2 cellular contexts compared by ENCODE assay signal in the genomic region with DNA sequence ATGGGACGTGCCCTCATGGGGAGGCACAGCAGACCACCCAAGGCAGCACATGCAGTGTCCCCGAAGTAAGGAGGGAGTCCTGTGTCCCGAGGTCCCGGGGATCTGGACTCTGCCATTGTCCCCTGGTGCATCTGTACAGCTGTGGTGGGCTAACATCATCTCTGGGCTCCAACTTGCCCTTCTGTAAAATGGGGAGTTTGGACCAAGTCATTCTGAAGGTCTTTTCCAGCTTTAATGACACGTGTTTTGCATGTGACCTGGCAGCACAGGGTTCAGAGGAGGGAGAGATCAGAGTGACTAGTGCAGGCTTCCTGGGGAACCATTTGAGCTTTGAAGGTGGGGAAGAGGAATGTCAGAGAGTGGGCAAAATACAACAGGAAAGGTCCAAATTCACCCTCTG.
TF ChIP-seq lines count a peak whose summit lies in the region.

No MANE protein-coding gene starts in this region.

TF ChIP-seq in IMR-90, 13 proteins besides CTCF, POLR2A, EP300 and RAD21:
- TF ChIP-seq, protein P1, sequence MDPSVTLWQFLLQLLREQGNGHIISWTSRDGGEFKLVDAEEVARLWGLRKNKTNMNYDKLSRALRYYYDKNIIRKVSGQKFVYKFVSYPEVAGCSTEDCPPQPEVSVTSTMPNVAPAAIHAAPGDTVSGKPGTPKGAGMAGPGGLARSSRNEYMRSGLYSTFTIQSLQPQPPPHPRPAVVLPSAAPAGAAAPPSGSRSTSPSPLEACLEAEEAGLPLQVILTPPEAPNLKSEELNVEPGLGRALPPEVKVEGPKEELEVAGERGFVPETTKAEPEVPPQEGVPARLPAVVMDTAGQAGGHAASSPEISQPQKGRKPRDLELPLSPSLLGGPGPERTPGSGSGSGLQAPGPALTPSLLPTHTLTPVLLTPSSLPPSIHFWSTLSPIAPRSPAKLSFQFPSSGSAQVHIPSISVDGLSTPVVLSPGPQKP (IDR thresholded peaks at IDR 0.05; ENCODE audit: borderline replicate concordance, low read depth, low read length) = no peak
- TF ChIP-seq, protein P2, sequence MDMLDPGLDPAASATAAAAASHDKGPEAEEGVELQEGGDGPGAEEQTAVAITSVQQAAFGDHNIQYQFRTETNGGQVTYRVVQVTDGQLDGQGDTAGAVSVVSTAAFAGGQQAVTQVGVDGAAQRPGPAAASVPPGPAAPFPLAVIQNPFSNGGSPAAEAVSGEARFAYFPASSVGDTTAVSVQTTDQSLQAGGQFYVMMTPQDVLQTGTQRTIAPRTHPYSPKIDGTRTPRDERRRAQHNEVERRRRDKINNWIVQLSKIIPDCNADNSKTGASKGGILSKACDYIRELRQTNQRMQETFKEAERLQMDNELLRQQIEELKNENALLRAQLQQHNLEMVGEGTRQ (IDR thresholded peaks at IDR 0.05; ENCODE audit: low read depth, low read length) = no peak
- TF ChIP-seq CEBPB (IDR thresholded peaks at IDR 0.05; ENCODE audit: low read depth, low read length) = no peak
- TF ChIP-seq BHLHE40 (IDR thresholded peaks at IDR 0.05; ENCODE audit: low read depth, low read length) = no peak
- no peak for TF ChIP-seq MXI1 (IDR thresholded peaks at IDR 0.05; ENCODE audit: borderline replicate concordance, low read depth, low read length)
- no peak for TF ChIP-seq MAFK (IDR thresholded peaks at IDR 0.05; ENCODE audit: low read depth, low read length)
- no peak for TF ChIP-seq RFX5 (IDR thresholded peaks at IDR 0.05; ENCODE audit: low read depth, low read length)
- TF ChIP-seq CHD1 (IDR thresholded peaks at IDR 0.05; ENCODE audit: low read depth, low read length) = no peak
- no peak for TF ChIP-seq MAZ (IDR thresholded peaks at IDR 0.05; ENCODE audit: borderline replicate concordance, low read depth, low read length)
- no peak for TF ChIP-seq SMC3 (IDR thresholded peaks at IDR 0.05; ENCODE audit: low read depth, low read length)
- TF ChIP-seq FOS (IDR thresholded peaks at IDR 0.05; ENCODE audit: low read depth, low read length) = no peak
- no peak for TF ChIP-seq NFE2L2 (IDR thresholded peaks at IDR 0.05; ENCODE audit: low read depth, low read length)
- TF ChIP-seq RCOR1 (IDR thresholded peaks at IDR 0.05; ENCODE audit: insufficient replicate concordance, low read length) = no peak

TF ChIP-seq in SK-N-SH, 30 proteins besides CTCF, POLR2A, EP300 and RAD21:
- TF ChIP-seq YY1 (IDR thresholded peaks at IDR 0.05; ENCODE audit: low read depth) = no peak
- TF ChIP-seq, protein P3, sequence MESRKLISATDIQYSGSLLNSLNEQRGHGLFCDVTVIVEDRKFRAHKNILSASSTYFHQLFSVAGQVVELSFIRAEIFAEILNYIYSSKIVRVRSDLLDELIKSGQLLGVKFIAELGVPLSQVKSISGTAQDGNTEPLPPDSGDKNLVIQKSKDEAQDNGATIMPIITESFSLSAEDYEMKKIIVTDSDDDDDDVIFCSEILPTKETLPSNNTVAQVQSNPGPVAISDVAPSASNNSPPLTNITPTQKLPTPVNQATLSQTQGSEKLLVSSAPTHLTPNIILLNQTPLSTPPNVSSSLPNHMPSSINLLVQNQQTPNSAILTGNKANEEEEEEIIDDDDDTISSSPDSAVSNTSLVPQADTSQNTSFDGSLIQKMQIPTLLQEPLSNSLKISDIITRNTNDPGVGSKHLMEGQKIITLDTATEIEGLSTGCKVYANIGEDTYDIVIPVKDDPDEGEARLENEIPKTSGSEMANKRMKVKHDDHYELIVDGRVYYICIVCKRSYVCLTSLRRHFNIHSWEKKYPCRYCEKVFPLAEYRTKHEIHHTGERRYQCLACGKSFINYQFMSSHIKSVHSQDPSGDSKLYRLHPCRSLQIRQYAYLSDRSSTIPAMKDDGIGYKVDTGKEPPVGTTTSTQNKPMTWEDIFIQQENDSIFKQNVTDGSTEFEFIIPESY (IDR thresholded peaks at IDR 0.05; ENCODE audit: borderline replicate concordance, low read depth) = no peak
- TF ChIP-seq GATA2 (CRISPR knock-in tag; IDR thresholded peaks at IDR 0.05) = no peak
- TF ChIP-seq, protein P4, sequence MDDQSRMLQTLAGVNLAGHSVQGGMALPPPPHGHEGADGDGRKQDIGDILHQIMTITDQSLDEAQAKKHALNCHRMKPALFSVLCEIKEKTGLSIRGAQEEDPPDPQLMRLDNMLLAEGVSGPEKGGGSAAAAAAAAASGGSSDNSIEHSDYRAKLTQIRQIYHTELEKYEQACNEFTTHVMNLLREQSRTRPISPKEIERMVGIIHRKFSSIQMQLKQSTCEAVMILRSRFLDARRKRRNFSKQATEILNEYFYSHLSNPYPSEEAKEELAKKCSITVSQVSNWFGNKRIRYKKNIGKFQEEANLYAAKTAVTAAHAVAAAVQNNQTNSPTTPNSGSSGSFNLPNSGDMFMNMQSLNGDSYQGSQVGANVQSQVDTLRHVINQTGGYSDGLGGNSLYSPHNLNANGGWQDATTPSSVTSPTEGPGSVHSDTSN (IDR thresholded peaks at IDR 0.05) = no peak
- TF ChIP-seq ELF1 (IDR thresholded peaks at IDR 0.05) = no peak
- TF ChIP-seq RXRA (IDR thresholded peaks at IDR 0.05; ENCODE audit: borderline replicate concordance, low read depth) = no peak
- no peak for TF ChIP-seq JUND (IDR thresholded peaks at IDR 0.05)
- TF ChIP-seq NFIC (IDR thresholded peaks at IDR 0.05; ENCODE audit: borderline replicate concordance) = no peak
- TF ChIP-seq, protein P5, sequence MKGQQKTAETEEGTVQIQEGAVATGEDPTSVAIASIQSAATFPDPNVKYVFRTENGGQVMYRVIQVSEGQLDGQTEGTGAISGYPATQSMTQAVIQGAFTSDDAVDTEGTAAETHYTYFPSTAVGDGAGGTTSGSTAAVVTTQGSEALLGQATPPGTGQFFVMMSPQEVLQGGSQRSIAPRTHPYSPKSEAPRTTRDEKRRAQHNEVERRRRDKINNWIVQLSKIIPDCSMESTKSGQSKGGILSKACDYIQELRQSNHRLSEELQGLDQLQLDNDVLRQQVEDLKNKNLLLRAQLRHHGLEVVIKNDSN (IDR thresholded peaks at IDR 0.05; ENCODE audit: borderline replicate concordance, low read depth) = no peak
- TF ChIP-seq TCF12 (IDR thresholded peaks at IDR 0.05) = no peak
- TF ChIP-seq FOXM1 (IDR thresholded peaks at IDR 0.05; ENCODE audit: low read depth) = no peak
- TF ChIP-seq, protein P6, sequence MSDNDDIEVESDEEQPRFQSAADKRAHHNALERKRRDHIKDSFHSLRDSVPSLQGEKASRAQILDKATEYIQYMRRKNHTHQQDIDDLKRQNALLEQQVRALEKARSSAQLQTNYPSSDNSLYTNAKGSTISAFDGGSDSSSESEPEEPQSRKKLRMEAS (IDR thresholded peaks at IDR 0.05; ENCODE audit: low read depth) = no peak
- no peak for TF ChIP-seq MEF2A (IDR thresholded peaks at IDR 0.05; ENCODE audit: borderline replicate concordance, low read depth)
- TF ChIP-seq, protein P7, sequence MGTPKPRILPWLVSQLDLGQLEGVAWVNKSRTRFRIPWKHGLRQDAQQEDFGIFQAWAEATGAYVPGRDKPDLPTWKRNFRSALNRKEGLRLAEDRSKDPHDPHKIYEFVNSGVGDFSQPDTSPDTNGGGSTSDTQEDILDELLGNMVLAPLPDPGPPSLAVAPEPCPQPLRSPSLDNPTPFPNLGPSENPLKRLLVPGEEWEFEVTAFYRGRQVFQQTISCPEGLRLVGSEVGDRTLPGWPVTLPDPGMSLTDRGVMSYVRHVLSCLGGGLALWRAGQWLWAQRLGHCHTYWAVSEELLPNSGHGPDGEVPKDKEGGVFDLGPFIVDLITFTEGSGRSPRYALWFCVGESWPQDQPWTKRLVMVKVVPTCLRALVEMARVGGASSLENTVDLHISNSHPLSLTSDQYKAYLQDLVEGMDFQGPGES (IDR thresholded peaks at IDR 0.05; ENCODE audit: low read depth, low read length) = no peak
- no peak for TF ChIP-seq RCOR1 (IDR thresholded peaks at IDR 0.05; ENCODE audit: low read length)
- TF ChIP-seq, protein P2 (IDR thresholded peaks at IDR 0.05; ENCODE audit: borderline replicate concordance, low read depth, low read length) = no peak
